13 cellular contexts compared by ENCODE assay signal in genomic region chr12:102960766-102961487, GRCh38. TPM values are rescaled to one million over a fixed set of nuclear protein-coding genes. Genes with fewer than 3 reads are reported as not detected.
DNase-seq lines count a peak whose midpoint lies in the region; ATAC-seq and TF ChIP-seq lines count a peak whose summit lies in the region.
"Had no signal": no experiment of that assay in that cellular context is flagged by ENCODE, and none has a peak within 500 bp of the region (broad histone marks: within the 10 kb centered on the region; RNA-seq: fewer than 3 reads in every experiment).

No MANE protein-coding gene starts in this region.

- POLR2A ChIA-PET in activated CD8-positive, alpha-beta T cell treated with anti-CD3 and anti-CD28 coated beads, Interleukin-2, amount 10 ng/mL, durations not matched to agents 7 days and 5 days (lab: Charles Lee) = no interaction called here
- POLR2A ChIA-PET in RWPE1 (lab: Yijun Ruan, JAX; ENCODE audit: low non-redundant PET) = no interaction called here

- H3K9me3 ChIP-seq in iPS-18a (ENCODE audit: control insufficient read depth, low read depth, low read length) = peaks cover 10% of the 10 kb centered on the region

- no peaks in the 10 kb centered on the region for H3K36me3 ChIP-seq in iPS-18a (ENCODE audit: control insufficient read depth, low read depth, low read length)
- H3K36me3 ChIP-seq: breast epithelium, SJSA1 had no signal

- no peak for ATAC-seq in activated CD8-positive, alpha-beta T cell treated with anti-CD3 and anti-CD28 coated beads, Interleukin-2, amount 10 ng/mL, durations not matched to agents 7 days and 5 days
- ATAC-seq in GM18909 (IDR thresholded peaks at IDR 0.05; ENCODE audit: poor library complexity, unreplicated experiment) = no peak

- peak; percentile 73 for DNase-seq in COR-L47 (lab: John Stamatoyannopoulos, UW)
- DNase-seq in NCI-H1105 treated with DMSO at 0.1 percent for 48 hours (lab: John Stamatoyannopoulos, UW) = peak; percentile 96
- DNase-seq in NCI-H774 (lab: John Stamatoyannopoulos, UW) = peak; percentile 86
- no peak for DNase-seq in activated CD8-positive, alpha-beta T cell treated with anti-CD3 and anti-CD28 coated beads, Interleukin-2, amount 10 ng/mL, durations not matched to agents 7 days and 5 days
- no peak for DNase-seq in kidney glomerular epithelial cell (lab: John Stamatoyannopoulos, UW)
- no peak for DNase-seq in RWPE1 (ENCODE audit: low spot score)
- DNase-seq: NCI-H1048 had no signal

- H3K27me3 Mint-ChIP-seq in activated CD8-positive, alpha-beta T cell treated with anti-CD3 and anti-CD28 coated beads, Interleukin-2, amount 10 ng/mL, durations not matched to agents 7 days and 5 days (ENCODE audit: low read depth) = peaks cover 82% of the 10 kb centered on the region

- H3K9ac ChIP-seq in iPS-18a (ENCODE audit: low read length) = no peak overlapping the region

- peaks cover 5% of the 10 kb centered on the region for H3K36me3 Mint-ChIP-seq in activated CD8-positive, alpha-beta T cell treated with anti-CD3 and anti-CD28 coated beads, Interleukin-2, amount 10 ng/mL, durations not matched to agents 7 days and 5 days (ENCODE audit: low read depth)

- H3K4me3 ChIP-seq in iPS-18a (ENCODE audit: low read length) = peak overlapping the region; percentile 8
- H3K4me3 ChIP-seq: breast epithelium, SJSA1, skin epidermis had no signal

- no peak for TF ChIP-seq CTCF in RWPE1 (conservative IDR thresholded peaks at IDR 0.05; ENCODE audit: low read depth)

- H3K27ac ChIP-seq in iPS-18a (ENCODE audit: low read length) (no peak overlapping the region), RWPE1 (no peak overlapping the region)
- H3K27ac ChIP-seq: breast epithelium, SJSA1, skin epidermis had no signal

- peaks cover 36% of the 10 kb centered on the region for H3K4me1 ChIP-seq in iPS-18a (ENCODE audit: control insufficient read depth, low read depth, low read length)

- H3K9me3 Mint-ChIP-seq in activated CD8-positive, alpha-beta T cell treated with anti-CD3 and anti-CD28 coated beads, Interleukin-2, amount 10 ng/mL, durations not matched to agents 7 days and 5 days (ENCODE audit: insufficient read depth) = no peaks in the 10 kb centered on the region

- H3K4me3 Mint-ChIP-seq in activated CD8-positive, alpha-beta T cell treated with anti-CD3 and anti-CD28 coated beads, Interleukin-2, amount 10 ng/mL, durations not matched to agents 7 days and 5 days = no peak overlapping the region

- peaks cover 38% of the 10 kb centered on the region for H3K4me1 Mint-ChIP-seq in activated CD8-positive, alpha-beta T cell treated with anti-CD3 and anti-CD28 coated beads, Interleukin-2, amount 10 ng/mL, durations not matched to agents 7 days and 5 days (ENCODE audit: low read depth)

- CTCF ChIA-PET in activated CD8-positive, alpha-beta T cell treated with anti-CD3 and anti-CD28 coated beads, Interleukin-2, amount 10 ng/mL, durations not matched to agents 7 days and 5 days (lab: Charles Lee) = interaction anchor here (1.0 to 1.7 kb wide), 3 partner anchors 11 to 588 kb away, joined by 4 to 7 read pairs (median 5); no protein-coding TSS in a partner anchor
- CTCF ChIA-PET in RWPE1 (lab: Yijun Ruan, JAX) = interaction anchor here (0.5 to 0.7 kb wide), 2 partner anchors 44 to 601 kb away, joined by 3 read pairs; no protein-coding TSS in a partner anchor

- H3K27me3 ChIP-seq in iPS-18a (ENCODE audit: control insufficient read depth, insufficient read depth, low read length) = peaks cover 100% of the 10 kb centered on the region

- no peak overlapping the region for H3K27ac Mint-ChIP-seq in activated CD8-positive, alpha-beta T cell treated with anti-CD3 and anti-CD28 coated beads, Interleukin-2, amount 10 ng/mL, durations not matched to agents 7 days and 5 days

RNA-seq across cellular contexts. Expression of gene ASCL1, which starts 3.5 kb away (rescaled TPM):
- not detected for total RNA-seq in activated CD8-positive, alpha-beta T cell treated with anti-CD3 and anti-CD28 coated beads, Interleukin-2, amount 10 ng/mL, durations not matched to agents 7 days and 5 days
- total RNA-seq: SJSA1, ureter had no signal

RNA-seq across cellular contexts. Expression of gene PAH, which starts 43.9 kb away (rescaled TPM):
- total RNA-seq in activated CD8-positive, alpha-beta T cell treated with anti-CD3 and anti-CD28 coated beads, Interleukin-2, amount 10 ng/mL, durations not matched to agents 7 days and 5 days = not detected
- total RNA-seq: SJSA1 had no signal

Comparison
In these comparisons a context has a peak if more than half of its experiments do, and no peak if none do; other contexts are left out.
1. DNase-seq: peak in COR-L47 (single experiment), NCI-H1105 treated with DMSO at 0.1 percent for 48 hours (single experiment) and NCI-H774 (single experiment); none in activated CD8-positive, alpha-beta T cell treated with anti-CD3 and anti-CD28 coated beads, Interleukin-2, amount 10 ng/mL, durations not matched to agents 7 days and 5 days (single experiment), kidney glomerular epithelial cell (single experiment) and RWPE1 (single experiment).